Comparison of ENCODE assay signal across 9 cellular contexts in the genomic region with DNA sequence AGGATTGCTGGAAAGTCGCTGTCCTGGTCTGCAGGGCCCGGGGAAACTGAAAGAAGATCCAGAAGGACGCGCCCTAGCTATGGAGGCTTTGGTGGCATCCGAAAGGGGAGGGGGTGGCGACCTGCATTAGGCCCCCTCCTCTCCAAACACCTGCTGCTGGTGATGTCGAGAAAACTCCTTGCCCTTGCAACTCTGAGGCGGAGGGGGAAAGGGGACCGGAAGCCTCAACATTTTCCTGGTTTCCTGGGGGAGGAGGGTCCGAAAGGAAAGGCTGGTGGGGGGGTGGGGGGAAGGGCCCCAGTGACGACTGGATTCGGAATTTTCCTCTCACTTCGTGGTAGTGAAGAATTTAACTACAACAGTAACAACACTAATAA.
DNase-seq lines count a peak whose midpoint lies in the region; ATAC-seq and TF ChIP-seq lines count a peak whose summit lies in the region.
"Had no signal": no experiment of that assay in that cellular context is flagged by ENCODE, and none has a peak within 500 bp of the region (broad histone marks: within the 10 kb centered on the region; RNA-seq: fewer than 3 reads in every experiment).

No MANE protein-coding gene starts in this region.

- H3K79me2 ChIP-seq in neural cell (replicated peaks; ENCODE audit: insufficient read depth, low read length): no peaks in the 10 kb centered on the region
- no peaks in the 10 kb centered on the region for H3K79me2 ChIP-seq in PC-3 (ENCODE audit: low read length)

- TF ChIP-seq EP300 in neural cell (conservative IDR thresholded peaks at IDR 0.05; ENCODE audit: poor library complexity, severe bottlenecking): no peak

- H4K20me1 ChIP-seq in BLaER1 (no peaks in the 10 kb centered on the region), neural cell (ENCODE audit: insufficient read depth) (no peaks in the 10 kb centered on the region), PC-3 (ENCODE audit: low read length) (no peaks in the 10 kb centered on the region)

- no peaks in the 10 kb centered on the region for H3K36me3 ChIP-seq in BLaER1
- no peaks in the 10 kb centered on the region for H3K36me3 ChIP-seq in neural cell (ENCODE audit: insufficient read depth, low read length)
- no peaks in the 10 kb centered on the region for H3K36me3 ChIP-seq in PC-3 (ENCODE audit: low read depth, low read length)

- no peak for TF ChIP-seq RAD21 in neural cell (conservative IDR thresholded peaks at IDR 0.05)

- peaks cover 14% of the 10 kb centered on the region for H3K4me1 ChIP-seq in BLaER1
- no peaks in the 10 kb centered on the region for H3K4me1 ChIP-seq in PC-3 (ENCODE audit: insufficient read depth, low read length)

- peak overlapping the region; percentile 80 to 89 for H3K27ac Mint-ChIP-seq in effector memory CD8-positive, alpha-beta T cell

- no TSS peak for BruUV-seq in PC-3 (replicated peaks; lab: Mats Ljungman, UMichigan)

- H3K4me3 Mint-ChIP-seq in effector memory CD8-positive, alpha-beta T cell: peak overlapping the region; percentile 80 to 84

- H3K4me3 ChIP-seq in BLaER1 (peak overlapping the region; percentile 61), neural cell (ENCODE audit: low read length) (peak overlapping the region; percentile 37), PC-3 (ENCODE audit: low read length) (no peak overlapping the region)
- H3K4me3 ChIP-seq in Jurkat, Clone E6-1 (ENCODE audit: low read length): peak overlapping the region; percentile 52

- H3K9me3 ChIP-seq in BLaER1 (no peaks in the 10 kb centered on the region; the same call in 1 of the 2 replicates), neural cell (ENCODE audit: low read length) (no peaks in the 10 kb centered on the region), PC-3 (ENCODE audit: low read length) (no peaks in the 10 kb centered on the region)

- no peak for DNase-seq in Jurkat, Clone E6-1 (ENCODE audit: low read depth, low spot score)
- DNase-seq in effector memory CD8-positive, alpha-beta T cell: peak in 1 of 3 experiments; percentile 3
- DNase-seq in cerebellar nuclear complex (lab: John Stamatoyannopoulos, UW): no peak
- no peak for DNase-seq in NCI-H187 treated with DMSO at 0.1 percent for 48 hours (lab: John Stamatoyannopoulos, UW)
- DNase-seq in PC-3: no peak
- no peak for DNase-seq in NCI-H1105 (lab: John Stamatoyannopoulos, UW)

- H3K27ac ChIP-seq in BLaER1 (no peak overlapping the region), neural cell (ENCODE audit: low read length) (no peak overlapping the region), PC-3 (ENCODE audit: low read length) (no peak overlapping the region)

- no peaks in the 10 kb centered on the region for H3K9me2 ChIP-seq in neural cell (ENCODE audit: insufficient read depth, low read length)
- no peaks in the 10 kb centered on the region for H3K9me2 ChIP-seq in PC-3 (replicated peaks; ENCODE audit: low read length)

- ATAC-seq in effector memory CD8-positive, alpha-beta T cell (replicated peaks): no peak
- ATAC-seq in PC-3: no peak
- ATAC-seq: HCT116 had no signal

- H3F3A ChIP-seq in neural cell (ENCODE audit: insufficient read depth, low read length, poor library complexity, severe bottlenecking) (no peaks in the 10 kb centered on the region), PC-3 (ENCODE audit: low read length, unreplicated experiment) (no peaks in the 10 kb centered on the region)

- H3K36me3 Mint-ChIP-seq in effector memory CD8-positive, alpha-beta T cell (ENCODE audit: insufficient read depth): no peaks in the 10 kb centered on the region

- H2AFZ ChIP-seq in neural cell (ENCODE audit: low read depth, low read length) (no peak overlapping the region), PC-3 (ENCODE audit: low read length) (no peak overlapping the region)

- H3K4me2 ChIP-seq in BLaER1 (peak overlapping the region; percentile 85), neural cell (ENCODE audit: low read length) (no peak overlapping the region), PC-3 (ENCODE audit: low read length) (no peak overlapping the region)

- POLR2A ChIA-PET in PC-3 (lab: Charles Lee; ENCODE audit: unreplicated experiment): no interaction called here

- peaks cover 11 to 21% of the 10 kb centered on the region in 2 donors for H3K4me1 Mint-ChIP-seq in effector memory CD8-positive, alpha-beta T cell (ENCODE audit: low read depth in 2 of 2)

- intact Hi-C loops in PC-3 (cut with micrococcal nuclease): no loop called here

- H3K9ac ChIP-seq in BLaER1 (no peak overlapping the region), neural cell (ENCODE audit: low read length) (no peak overlapping the region), PC-3 (ENCODE audit: low read length) (no peak overlapping the region)

- no peaks in the 10 kb centered on the region for H3K9me3 Mint-ChIP-seq in effector memory CD8-positive, alpha-beta T cell

- TF ChIP-seq CTCF in neural cell (IDR thresholded peaks at IDR 0.05; ENCODE audit: poor library complexity, severe bottlenecking) (no peak), PC-3 (conservative IDR thresholded peaks at IDR 0.05; ENCODE audit: low read depth, low read length) (no peak)

- H3K27me3 Mint-ChIP-seq in effector memory CD8-positive, alpha-beta T cell: peaks cover 16 to 19% of the 10 kb centered on the region in 2 donors

- H3K27me3 ChIP-seq in BLaER1: peaks cover 23% of the 10 kb centered on the region
- peaks cover 20% of the 10 kb centered on the region for H3K27me3 ChIP-seq in neural cell (ENCODE audit: insufficient read depth, low read depth, low read length)
- H3K27me3 ChIP-seq in PC-3 (ENCODE audit: low read length): peaks cover 96% of the 10 kb centered on the region

- CTCF ChIA-PET in PC-3 (lab: Charles Lee): interaction anchor here (0.6 kb wide), 1 partner anchor 111 kb away, joined by 4 read pairs; no protein-coding TSS in a partner anchor

TF ChIP-seq in neural cell, 6 proteins besides CTCF, POLR2A, EP300 and RAD21:
- no peak for TF ChIP-seq POLR2AphosphoS5 (IDR thresholded peaks at IDR 0.05)
- TF ChIP-seq TAF1 (IDR thresholded peaks at IDR 0.05; ENCODE audit: low read depth): no peak
- no peak for TF ChIP-seq MXI1 (conservative IDR thresholded peaks at IDR 0.05; ENCODE audit: poor library complexity, severe bottlenecking)
- TF ChIP-seq, protein P1, sequence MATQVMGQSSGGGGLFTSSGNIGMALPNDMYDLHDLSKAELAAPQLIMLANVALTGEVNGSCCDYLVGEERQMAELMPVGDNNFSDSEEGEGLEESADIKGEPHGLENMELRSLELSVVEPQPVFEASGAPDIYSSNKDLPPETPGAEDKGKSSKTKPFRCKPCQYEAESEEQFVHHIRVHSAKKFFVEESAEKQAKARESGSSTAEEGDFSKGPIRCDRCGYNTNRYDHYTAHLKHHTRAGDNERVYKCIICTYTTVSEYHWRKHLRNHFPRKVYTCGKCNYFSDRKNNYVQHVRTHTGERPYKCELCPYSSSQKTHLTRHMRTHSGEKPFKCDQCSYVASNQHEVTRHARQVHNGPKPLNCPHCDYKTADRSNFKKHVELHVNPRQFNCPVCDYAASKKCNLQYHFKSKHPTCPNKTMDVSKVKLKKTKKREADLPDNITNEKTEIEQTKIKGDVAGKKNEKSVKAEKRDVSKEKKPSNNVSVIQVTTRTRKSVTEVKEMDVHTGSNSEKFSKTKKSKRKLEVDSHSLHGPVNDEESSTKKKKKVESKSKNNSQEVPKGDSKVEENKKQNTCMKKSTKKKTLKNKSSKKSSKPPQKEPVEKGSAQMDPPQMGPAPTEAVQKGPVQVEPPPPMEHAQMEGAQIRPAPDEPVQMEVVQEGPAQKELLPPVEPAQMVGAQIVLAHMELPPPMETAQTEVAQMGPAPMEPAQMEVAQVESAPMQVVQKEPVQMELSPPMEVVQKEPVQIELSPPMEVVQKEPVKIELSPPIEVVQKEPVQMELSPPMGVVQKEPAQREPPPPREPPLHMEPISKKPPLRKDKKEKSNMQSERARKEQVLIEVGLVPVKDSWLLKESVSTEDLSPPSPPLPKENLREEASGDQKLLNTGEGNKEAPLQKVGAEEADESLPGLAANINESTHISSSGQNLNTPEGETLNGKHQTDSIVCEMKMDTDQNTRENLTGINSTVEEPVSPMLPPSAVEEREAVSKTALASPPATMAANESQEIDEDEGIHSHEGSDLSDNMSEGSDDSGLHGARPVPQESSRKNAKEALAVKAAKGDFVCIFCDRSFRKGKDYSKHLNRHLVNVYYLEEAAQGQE (IDR thresholded peaks at IDR 0.05; ENCODE audit: borderline replicate concordance): no peak
TF ChIP-seq in neural cell: peak in this region for 0.
